In the genomic region with DNA sequence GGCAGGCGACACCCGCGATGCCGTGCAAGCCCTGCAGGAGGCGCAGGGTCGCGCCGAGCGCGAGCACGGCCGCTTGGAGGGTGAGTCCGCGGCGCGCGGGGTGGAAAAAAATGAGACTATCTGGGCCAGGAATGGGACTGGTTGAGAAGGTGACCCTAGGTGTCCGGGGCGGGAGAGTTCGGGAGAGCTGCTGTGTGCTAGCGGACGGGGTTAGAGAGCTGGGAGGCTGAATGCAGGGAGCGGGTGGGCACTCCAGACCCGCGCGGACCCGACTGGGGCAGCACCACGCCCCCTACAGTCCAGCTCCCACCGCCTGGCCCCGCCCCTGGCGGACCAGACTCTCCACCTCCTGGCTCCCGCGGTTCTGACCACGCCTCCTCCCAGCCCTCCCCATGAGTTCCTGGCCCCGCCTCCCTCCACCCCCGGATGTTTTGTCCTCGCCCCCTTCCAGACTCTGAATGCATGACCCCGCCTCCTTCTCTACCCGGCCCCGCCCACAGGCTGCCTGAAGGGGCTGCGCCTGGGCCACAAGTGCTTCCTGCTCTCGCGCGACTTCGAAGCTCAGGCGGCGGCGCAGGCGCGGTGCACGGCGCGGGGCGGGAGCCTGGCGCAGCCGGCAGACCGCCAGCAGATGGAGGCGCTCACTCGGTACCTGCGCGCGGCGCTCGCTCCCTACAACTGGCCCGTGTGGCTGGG, we compare ENCODE assay signal across 8 cellular contexts. TPM values are rescaled to one million over a fixed set of nuclear protein-coding genes. Genes with fewer than 3 reads are reported as not detected.
DNase-seq lines count a peak whose midpoint lies in the region; ATAC-seq and TF ChIP-seq lines count a peak whose summit lies in the region.

No MANE protein-coding gene starts in this region.

- TF ChIP-seq POLR2A in gastrocnemius medialis (IDR thresholded peaks at IDR 0.05): peak; percentile 14 to 32

- TF ChIP-seq CTCF in brain microvascular endothelial cell (IDR thresholded peaks at IDR 0.05; ENCODE audit: low read depth, low read length, missing control alignments) (peak; percentile 39), gastrocnemius medialis (IDR thresholded peaks at IDR 0.05 in 4 of 5, conservative IDR thresholded peaks at IDR 0.05 in 1 of 5) (peak; percentile 20 to 67 (median 44))

- DNase-seq in NCI-H1436 (lab: John Stamatoyannopoulos, UW) (peak; percentile 91), UCSD-AML1 (lab: John Stamatoyannopoulos, UW; ENCODE audit: unreplicated experiment) (peak; percentile 100), brain microvascular endothelial cell (peak; percentile 98), gastrocnemius medialis (peak; percentile 85 to 92), SJCRH30 (no peak)

- no peaks in the 10 kb centered on the region for H3K27me3 ChIP-seq in brain microvascular endothelial cell (replicated peaks)
- peaks cover 19 to 52% (median 45%) of the 10 kb centered on the region in 3 donors for H3K27me3 ChIP-seq in gastrocnemius medialis
- H3K27me3 ChIP-seq in SJCRH30: no peaks in the 10 kb centered on the region

- H3K4me1 ChIP-seq in gastrocnemius medialis (peaks cover 0 to 5% of the 10 kb centered on the region in 2 donors), SJCRH30 (peaks cover 13% of the 10 kb centered on the region)

- peak overlapping the region; percentile 48 for H3K4me3 ChIP-seq in GM08714 (ENCODE audit: low read length)
- H3K4me3 ChIP-seq in brain microvascular endothelial cell (ENCODE audit: low read depth, low read length): peak overlapping the region; percentile 54
- H3K4me3 ChIP-seq in iPS-11a (ENCODE audit: low read depth, low read length): peak overlapping the region; percentile 77
- H3K4me3 ChIP-seq in gastrocnemius medialis: peak overlapping the region; percentile 51 to 58 (median 56)
- no peak overlapping the region for H3K4me3 ChIP-seq in SJCRH30

- in situ Hi-C loops in brain microvascular endothelial cell (cut with HindIII; ENCODE audit: low pct_ligation_motif_present, low sequenced_read_pairs): no loop called here
- in situ Hi-C loops in gastrocnemius medialis (cut with MboI; ENCODE audit: low sequenced_read_pairs in 4 of 4): no loop called here

- H3K36me3 ChIP-seq in brain microvascular endothelial cell (replicated peaks): no peaks in the 10 kb centered on the region
- H3K36me3 ChIP-seq in gastrocnemius medialis: no peaks in the 10 kb centered on the region
- no peaks in the 10 kb centered on the region for H3K36me3 ChIP-seq in SJCRH30

- H3K9me3 ChIP-seq in gastrocnemius medialis (no peaks in the 10 kb centered on the region), SJCRH30 (replicated peaks) (no peaks in the 10 kb centered on the region)

- intact Hi-C loops in gastrocnemius medialis (cut with DNase I; ENCODE audit: low total_unique reads): loop anchor here (1.0 to 2.0 kb wide), 2 partner anchors 58 to 80 kb away; no protein-coding TSS in a partner anchor

- H3K27ac ChIP-seq in brain microvascular endothelial cell: peak overlapping the region; percentile 41
- H3K27ac ChIP-seq in gastrocnemius medialis: peak overlapping the region; percentile 16 to 49 (median 28)
- H3K27ac ChIP-seq in SJCRH30: no peak overlapping the region

- peak; percentile 68 for ATAC-seq in HG02678 (IDR thresholded peaks at IDR 0.05; ENCODE audit: unreplicated experiment)
- peak; percentile 86 to 94 for ATAC-seq in gastrocnemius medialis

RNA-seq across cellular contexts. Expression of gene CLEC11A, which starts 1.5 kb away (rescaled TPM):
- total RNA-seq in gastrocnemius medialis: 1 to 10 TPM; 2.1 to 5.0 (median 2.7) TPM
- total RNA-seq in SJCRH30 (2014; rRNA removed; shearing (Covaris generic)): 2.0 and 3.0 TPM in 2 replicates

RNA-seq across cellular contexts. Expression of gene SHANK1, which starts 5.1 kb away (rescaled TPM):
- under 1 TPM in 1 of 4 donors, not detected in 3; 0.68 TPM for total RNA-seq in gastrocnemius medialis
- not detected in 2 replicates for total RNA-seq in SJCRH30 (2014; rRNA removed; shearing (Covaris generic))

RNA-seq across cellular contexts. Expression of gene GPR32, which starts 45.6 kb away (rescaled TPM):
- not detected for total RNA-seq in gastrocnemius medialis
- total RNA-seq in SJCRH30 (2014; rRNA removed; shearing (Covaris generic)): not detected in 2 replicates

Comparison
In these comparisons a context has a peak if more than half of its experiments do, and no peak if none do; other contexts are left out.
1. DNase-seq: peak in NCI-H1436 (single experiment), UCSD-AML1 (single experiment), brain microvascular endothelial cell (single experiment) and gastrocnemius medialis (2 of 2); none in SJCRH30 (0 of 2).